24 cellular contexts compared by ENCODE assay signal in genomic region chr6:17059022-17059421, GRCh38. TPM values are rescaled to one million over a fixed set of nuclear protein-coding genes. Genes with fewer than 3 reads are reported as not detected.
"Had no signal": no experiment of that assay in that cellular context is flagged by ENCODE, and none has a peak within 500 bp of the region (broad histone marks: within the 10 kb centered on the region; RNA-seq: fewer than 3 reads in every experiment).

No MANE protein-coding gene starts in this region.

- H3K4me1 ChIP-seq: colonic mucosa, gastrocnemius medialis, thyroid gland had no signal

- ATAC-seq: gastrocnemius medialis; left lobe of liver; naive thymus-derived CD4-positive, alpha-beta T cell; stimulated activated effector memory CD8-positive, alpha-beta T cell treated with anti-CD3 and anti-CD28 coated beads, Interleukin-12 subunit alpha, Interleukin-12 subunit beta, amount 100 ng/mL, for 72 hours; stimulated activated naive CD8-positive, alpha-beta T cell treated with anti-CD3 and anti-CD28 coated beads, Interleukin-15, Interleukin-2, amounts not matched to agents 100 U/mL and 50 U/mL, for 24 hours had no signal

- H3K9me3 ChIP-seq: colonic mucosa, gastrocnemius medialis, suprapubic skin, thyroid gland had no signal

- H3K27me3 ChIP-seq: colonic mucosa, gastrocnemius medialis, suprapubic skin, thyroid gland had no signal

- DNase-seq: caudate nucleus; colonic mucosa; effector CD4-positive, alpha-beta T cell; endodermal cell; erythroblast; gastrocnemius medialis; hippocampal formation; kidney glomerular epithelial cell; mesendoderm; naive thymus-derived CD4-positive, alpha-beta T cell; nephron progenitor cell; stimulated activated CD4-positive, alpha-beta T cell treated with anti-CD3 and anti-CD28 coated beads, Interleukin-4, amount 100 ng/mL, for 1 hour; stimulated activated CD8-positive, alpha-beta memory T cell treated with anti-CD3 and anti-CD28 coated beads, Interleukin-4, amount 100 ng/mL, for 48 hours; stimulated activated naive CD8-positive, alpha-beta T cell treated with anti-CD3 and anti-CD28 coated beads, Interleukin-15, Interleukin-2, amounts not matched to agents 100 U/mL and 50 U/mL, for 24 hours; thyroid gland had no signal

- FAIRE-seq: endothelial cell of umbilical vein, urothelium cell line had no signal

- H3K4me3 ChIP-seq: colonic mucosa, gastrocnemius medialis, lung, suprapubic skin, thyroid gland had no signal

- H3K27ac ChIP-seq: colonic mucosa, gastrocnemius medialis, suprapubic skin, thyroid gland had no signal

- H3K36me3 ChIP-seq: colonic mucosa, gastrocnemius medialis, suprapubic skin, thyroid gland had no signal

RNA-seq across cellular contexts. Expression of gene STMND1, which starts 42.8 kb away (rescaled TPM):
- total RNA-seq: dermis microvascular lymphatic vessel endothelial cell; endothelial cell of umbilical vein; gastrocnemius medialis; left lobe of liver; naive thymus-derived CD4-positive, alpha-beta T cell; omental fat pad; pulmonary artery endothelial cell; thyroid gland had no signal
- polyA plus RNA-seq: endothelial cell of umbilical vein; naive thymus-derived CD4-positive, alpha-beta T cell had no signal
